Comparison of ENCODE assay signal across 3 cellular contexts in the genomic region with DNA sequence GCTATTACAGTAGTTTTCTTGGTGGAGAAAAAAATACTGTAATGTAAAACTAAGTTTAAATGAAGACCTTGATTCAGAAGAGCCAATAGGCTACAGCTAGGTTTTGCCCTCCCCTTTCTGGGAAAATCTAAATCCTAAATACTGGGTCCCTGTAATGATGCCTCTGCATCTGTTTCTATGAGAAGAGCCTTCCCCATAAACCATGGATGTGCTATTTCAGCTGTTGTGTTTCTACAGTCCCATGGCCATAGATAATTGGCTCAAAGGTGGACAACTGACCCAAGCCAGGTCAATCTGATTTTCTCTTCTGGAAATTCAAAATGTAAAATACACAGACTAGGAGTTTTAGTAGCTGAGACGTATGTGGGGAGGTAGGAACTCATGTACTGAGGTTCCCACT.
"Had no signal": no experiment of that assay in that cellular context is flagged by ENCODE, and none has a peak within 500 bp of the region (broad histone marks: within the 10 kb centered on the region; RNA-seq: fewer than 3 reads in every experiment).

No MANE protein-coding gene starts in this region.

- H3K4me3 ChIP-seq: GM12878 had no signal

- DNase-seq: GDM1, GF-D8 had no signal
